ENCODE assay signal across 1 cellular context in the genomic region with DNA sequence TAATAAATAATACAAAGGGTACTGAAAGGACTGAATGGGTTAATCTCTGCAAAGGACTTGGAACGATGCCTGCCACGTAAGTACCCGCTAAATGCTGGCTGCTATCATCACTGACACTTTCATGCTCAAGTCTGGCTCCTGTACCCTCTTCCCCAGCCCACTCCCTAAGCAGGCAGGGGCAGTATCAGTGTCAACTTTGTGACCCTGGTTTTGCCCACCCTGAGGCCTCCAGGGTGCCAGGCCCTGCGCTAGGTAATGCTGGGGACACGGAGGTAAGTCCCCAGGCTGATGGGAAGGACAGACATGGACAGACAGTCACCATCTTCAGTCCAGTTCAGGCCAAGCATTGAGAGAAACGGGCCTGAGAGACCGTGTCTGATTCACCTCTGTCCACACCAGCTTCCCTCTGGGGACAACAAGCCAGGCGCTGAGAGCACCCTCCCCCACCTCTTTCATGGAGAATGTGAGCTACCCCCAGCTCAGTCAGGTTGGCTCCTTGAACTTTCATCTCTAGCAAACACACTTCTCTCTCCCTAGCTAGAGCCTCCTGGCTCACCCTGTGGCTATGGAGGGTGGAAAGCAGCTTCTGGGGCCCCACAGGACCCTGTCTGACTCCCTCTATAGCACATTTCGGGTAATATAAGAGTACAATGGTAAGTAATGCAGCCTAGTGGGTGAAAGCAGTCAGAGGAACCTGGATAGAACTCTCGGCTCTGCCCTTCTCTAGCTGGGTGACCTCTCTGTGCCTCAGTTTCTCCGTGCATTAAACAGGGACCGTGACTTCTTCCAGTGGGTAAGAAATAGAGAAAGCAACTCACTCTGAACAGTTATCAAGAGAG.
TF ChIP-seq lines count a peak whose summit lies in the region.

No MANE protein-coding gene starts in this region.

TF ChIP-seq in HepG2, 621 proteins besides CTCF, POLR2A, EP300 and RAD21 (continued from another document and continues in another):
- TF ChIP-seq, protein P1, sequence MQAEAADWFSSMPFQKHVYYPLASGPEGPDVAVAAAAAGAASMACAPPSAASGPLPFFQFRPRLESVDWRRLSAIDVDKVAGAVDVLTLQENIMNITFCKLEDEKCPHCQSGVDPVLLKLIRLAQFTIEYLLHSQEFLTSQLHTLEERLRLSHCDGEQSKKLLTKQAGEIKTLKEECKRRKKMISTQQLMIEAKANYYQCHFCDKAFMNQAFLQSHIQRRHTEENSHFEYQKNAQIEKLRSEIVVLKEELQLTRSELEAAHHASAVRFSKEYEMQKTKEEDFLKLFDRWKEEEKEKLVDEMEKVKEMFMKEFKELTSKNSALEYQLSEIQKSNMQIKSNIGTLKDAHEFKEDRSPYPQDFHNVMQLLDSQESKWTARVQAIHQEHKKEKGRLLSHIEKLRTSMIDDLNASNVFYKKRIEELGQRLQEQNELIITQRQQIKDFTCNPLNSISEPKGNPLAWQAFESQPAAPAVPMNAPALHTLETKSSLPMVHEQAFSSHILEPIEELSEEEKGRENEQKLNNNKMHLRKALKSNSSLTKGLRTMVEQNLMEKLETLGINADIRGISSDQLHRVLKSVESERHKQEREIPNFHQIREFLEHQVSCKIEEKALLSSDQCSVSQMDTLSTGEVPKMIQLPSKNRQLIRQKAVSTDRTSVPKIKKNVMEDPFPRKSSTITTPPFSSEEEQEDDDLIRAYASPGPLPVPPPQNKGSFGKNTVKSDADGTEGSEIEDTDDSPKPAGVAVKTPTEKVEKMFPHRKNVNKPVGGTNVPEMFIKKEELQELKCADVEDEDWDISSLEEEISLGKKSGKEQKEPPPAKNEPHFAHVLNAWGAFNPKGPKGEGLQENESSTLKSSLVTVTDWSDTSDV (CRISPR knock-in tag; IDR thresholded peaks at IDR 0.05) = peak; percentile 22; the same call in 1 of the 2 replicates
- no peak for TF ChIP-seq MLLT10 (CRISPR knock-in tag; IDR thresholded peaks at IDR 0.05)
- TF ChIP-seq ZNF337 (CRISPR knock-in tag; IDR thresholded peaks at IDR 0.05; ENCODE audit: borderline replicate concordance, low read depth) = no peak
- TF ChIP-seq, protein P2, sequence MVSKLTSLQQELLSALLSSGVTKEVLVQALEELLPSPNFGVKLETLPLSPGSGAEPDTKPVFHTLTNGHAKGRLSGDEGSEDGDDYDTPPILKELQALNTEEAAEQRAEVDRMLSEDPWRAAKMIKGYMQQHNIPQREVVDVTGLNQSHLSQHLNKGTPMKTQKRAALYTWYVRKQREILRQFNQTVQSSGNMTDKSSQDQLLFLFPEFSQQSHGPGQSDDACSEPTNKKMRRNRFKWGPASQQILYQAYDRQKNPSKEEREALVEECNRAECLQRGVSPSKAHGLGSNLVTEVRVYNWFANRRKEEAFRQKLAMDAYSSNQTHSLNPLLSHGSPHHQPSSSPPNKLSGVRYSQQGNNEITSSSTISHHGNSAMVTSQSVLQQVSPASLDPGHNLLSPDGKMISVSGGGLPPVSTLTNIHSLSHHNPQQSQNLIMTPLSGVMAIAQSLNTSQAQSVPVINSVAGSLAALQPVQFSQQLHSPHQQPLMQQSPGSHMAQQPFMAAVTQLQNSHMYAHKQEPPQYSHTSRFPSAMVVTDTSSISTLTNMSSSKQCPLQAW (CRISPR knock-in tag; IDR thresholded peaks at IDR 0.05) = peak; percentile 56; the same call in 1 of the 2 replicates
- peak; percentile 39; the same call in 1 of the 2 replicates for TF ChIP-seq ZSCAN31 (CRISPR knock-in tag; IDR thresholded peaks at IDR 0.05; ENCODE audit: low read depth)
- TF ChIP-seq, protein P3, sequence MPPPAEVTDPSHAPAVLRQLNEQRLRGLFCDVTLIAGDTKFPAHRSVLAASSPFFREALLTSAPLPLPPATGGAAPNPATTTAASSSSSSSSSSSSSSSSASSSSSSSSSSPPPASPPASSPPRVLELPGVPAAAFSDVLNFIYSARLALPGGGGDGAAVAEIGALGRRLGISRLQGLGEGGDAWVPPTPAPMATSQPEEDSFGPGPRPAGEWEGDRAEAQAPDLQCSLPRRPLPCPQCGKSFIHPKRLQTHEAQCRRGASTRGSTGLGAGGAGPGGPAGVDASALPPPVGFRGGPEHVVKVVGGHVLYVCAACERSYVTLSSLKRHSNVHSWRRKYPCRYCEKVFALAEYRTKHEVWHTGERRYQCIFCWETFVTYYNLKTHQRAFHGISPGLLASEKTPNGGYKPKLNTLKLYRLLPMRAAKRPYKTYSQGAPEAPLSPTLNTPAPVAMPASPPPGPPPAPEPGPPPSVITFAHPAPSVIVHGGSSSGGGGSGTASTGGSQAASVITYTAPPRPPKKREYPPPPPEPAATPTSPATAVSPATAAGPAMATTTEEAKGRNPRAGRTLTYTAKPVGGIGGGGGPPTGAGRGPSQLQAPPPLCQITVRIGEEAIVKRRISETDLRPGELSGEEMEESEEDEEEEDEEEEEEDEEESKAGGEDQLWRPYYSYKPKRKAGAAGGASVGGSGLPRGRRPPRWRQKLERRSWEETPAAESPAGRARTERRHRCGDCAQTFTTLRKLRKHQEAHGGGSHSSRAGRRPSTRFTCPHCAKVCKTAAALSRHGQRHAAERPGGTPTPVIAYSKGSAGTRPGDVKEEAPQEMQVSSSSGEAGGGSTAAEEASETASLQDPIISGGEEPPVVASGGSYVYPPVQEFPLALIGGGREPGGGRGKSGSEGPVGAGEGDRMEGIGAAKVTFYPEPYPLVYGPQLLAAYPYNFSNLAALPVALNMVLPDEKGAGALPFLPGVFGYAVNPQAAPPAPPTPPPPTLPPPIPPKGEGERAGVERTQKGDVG (CRISPR knock-in tag; IDR thresholded peaks at IDR 0.05; ENCODE audit: borderline replicate concordance) = no peak
- TF ChIP-seq ZNF629 (CRISPR knock-in tag; conservative IDR thresholded peaks at IDR 0.05) = no peak; the same call in 1 of the 2 replicates
- TF ChIP-seq, protein P4, sequence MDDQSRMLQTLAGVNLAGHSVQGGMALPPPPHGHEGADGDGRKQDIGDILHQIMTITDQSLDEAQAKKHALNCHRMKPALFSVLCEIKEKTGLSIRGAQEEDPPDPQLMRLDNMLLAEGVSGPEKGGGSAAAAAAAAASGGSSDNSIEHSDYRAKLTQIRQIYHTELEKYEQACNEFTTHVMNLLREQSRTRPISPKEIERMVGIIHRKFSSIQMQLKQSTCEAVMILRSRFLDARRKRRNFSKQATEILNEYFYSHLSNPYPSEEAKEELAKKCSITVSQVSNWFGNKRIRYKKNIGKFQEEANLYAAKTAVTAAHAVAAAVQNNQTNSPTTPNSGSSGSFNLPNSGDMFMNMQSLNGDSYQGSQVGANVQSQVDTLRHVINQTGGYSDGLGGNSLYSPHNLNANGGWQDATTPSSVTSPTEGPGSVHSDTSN (CRISPR knock-in tag; IDR thresholded peaks at IDR 0.05; ENCODE audit: borderline replicate concordance) = no peak
- TF ChIP-seq KLF15 (CRISPR knock-in tag; IDR thresholded peaks at IDR 0.05; ENCODE audit: borderline replicate concordance) = no peak
- TF ChIP-seq KAT8 (CRISPR knock-in tag; IDR thresholded peaks at IDR 0.05) = peak; percentile 52
- TF ChIP-seq, protein P5, sequence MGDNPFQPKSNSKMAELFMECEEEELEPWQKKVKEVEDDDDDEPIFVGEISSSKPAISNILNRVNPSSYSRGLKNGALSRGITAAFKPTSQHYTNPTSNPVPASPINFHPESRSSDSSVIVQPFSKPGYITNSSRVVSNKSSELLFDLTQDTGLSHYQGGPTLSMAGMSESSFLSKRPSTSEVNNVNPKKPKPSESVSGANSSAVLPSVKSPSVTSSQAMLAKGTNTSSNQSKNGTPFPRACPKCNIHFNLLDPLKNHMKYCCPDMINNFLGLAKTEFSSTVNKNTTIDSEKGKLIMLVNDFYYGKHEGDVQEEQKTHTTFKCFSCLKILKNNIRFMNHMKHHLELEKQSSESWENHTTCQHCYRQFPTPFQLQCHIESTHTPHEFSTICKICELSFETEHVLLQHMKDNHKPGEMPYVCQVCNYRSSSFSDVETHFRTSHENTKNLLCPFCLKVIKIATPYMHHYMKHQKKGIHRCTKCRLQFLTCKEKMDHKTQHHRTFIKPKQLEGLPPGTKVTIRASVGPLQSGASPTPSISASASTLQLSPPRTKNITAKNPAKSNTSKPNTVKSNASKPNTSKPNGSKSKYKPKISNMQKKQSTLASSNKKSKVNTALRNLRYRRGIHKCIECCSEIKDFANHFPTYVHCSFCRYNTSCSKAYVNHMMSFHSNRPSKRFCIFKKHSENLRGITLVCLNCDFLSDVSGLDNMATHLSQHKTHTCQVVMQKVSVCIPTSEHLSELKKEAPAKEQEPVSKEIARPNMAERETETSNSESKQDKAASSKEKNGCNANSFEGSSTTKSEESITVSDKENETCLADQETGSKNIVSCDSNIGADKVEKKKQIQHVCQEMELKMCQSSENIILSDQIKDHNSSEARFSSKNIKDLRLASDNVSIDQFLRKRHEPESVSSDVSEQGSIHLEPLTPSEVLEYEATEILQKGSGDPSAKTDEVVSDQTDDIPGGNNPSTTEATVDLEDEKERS (CRISPR knock-in tag; IDR thresholded peaks at IDR 0.05) = no peak
- TF ChIP-seq PHF21A (CRISPR knock-in tag; IDR thresholded peaks at IDR 0.05) = peak; percentile 74
- no peak for TF ChIP-seq EZH2 (conservative IDR thresholded peaks at IDR 0.05; ENCODE audit: low read depth, low read length)
- TF ChIP-seq, protein P6, sequence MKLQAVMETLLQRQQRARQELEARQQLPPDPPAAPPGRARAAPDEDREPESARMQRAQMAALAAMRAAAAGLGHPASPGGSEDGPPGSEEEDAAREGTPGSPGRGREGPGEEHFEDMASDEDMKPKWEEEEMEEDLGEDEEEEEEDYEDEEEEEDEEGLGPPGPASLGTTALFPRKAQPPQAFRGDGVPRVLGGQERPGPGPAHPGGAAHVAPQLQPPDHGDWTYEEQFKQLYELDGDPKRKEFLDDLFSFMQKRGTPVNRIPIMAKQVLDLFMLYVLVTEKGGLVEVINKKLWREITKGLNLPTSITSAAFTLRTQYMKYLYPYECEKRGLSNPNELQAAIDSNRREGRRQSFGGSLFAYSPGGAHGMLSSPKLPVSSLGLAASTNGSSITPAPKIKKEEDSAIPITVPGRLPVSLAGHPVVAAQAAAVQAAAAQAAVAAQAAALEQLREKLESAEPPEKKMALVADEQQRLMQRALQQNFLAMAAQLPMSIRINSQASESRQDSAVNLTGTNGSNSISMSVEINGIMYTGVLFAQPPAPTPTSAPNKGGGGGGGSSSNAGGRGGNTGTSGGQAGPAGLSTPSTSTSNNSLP (IDR thresholded peaks at IDR 0.05; ENCODE audit: low read depth, low read length) = no peak
- TF ChIP-seq ZNF441 (CRISPR knock-in tag; IDR thresholded peaks at IDR 0.05; ENCODE audit: borderline replicate concordance) = no peak; the same call in 1 of the 2 replicates
- no peak for TF ChIP-seq SP1 (IDR thresholded peaks at IDR 0.05)
- 0 out of 2 replicates have a peak, but pooled peaks have one; percentile 37 for TF ChIP-seq SP1 (CRISPR knock-in tag; IDR thresholded peaks at IDR 0.05)
- TF ChIP-seq, protein P7, sequence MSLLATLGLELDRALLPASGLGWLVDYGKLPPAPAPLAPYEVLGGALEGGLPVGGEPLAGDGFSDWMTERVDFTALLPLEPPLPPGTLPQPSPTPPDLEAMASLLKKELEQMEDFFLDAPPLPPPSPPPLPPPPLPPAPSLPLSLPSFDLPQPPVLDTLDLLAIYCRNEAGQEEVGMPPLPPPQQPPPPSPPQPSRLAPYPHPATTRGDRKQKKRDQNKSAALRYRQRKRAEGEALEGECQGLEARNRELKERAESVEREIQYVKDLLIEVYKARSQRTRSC (CRISPR knock-in tag; IDR thresholded peaks at IDR 0.05; ENCODE audit: low read depth) = no peak
- TF ChIP-seq ZNF672 (CRISPR knock-in tag; IDR thresholded peaks at IDR 0.05) = no peak
- no peak for TF ChIP-seq ZNF121 (CRISPR knock-in tag; IDR thresholded peaks at IDR 0.05)
- TF ChIP-seq SRY (CRISPR knock-in tag; IDR thresholded peaks at IDR 0.05) = no peak
- TF ChIP-seq, protein P8, sequence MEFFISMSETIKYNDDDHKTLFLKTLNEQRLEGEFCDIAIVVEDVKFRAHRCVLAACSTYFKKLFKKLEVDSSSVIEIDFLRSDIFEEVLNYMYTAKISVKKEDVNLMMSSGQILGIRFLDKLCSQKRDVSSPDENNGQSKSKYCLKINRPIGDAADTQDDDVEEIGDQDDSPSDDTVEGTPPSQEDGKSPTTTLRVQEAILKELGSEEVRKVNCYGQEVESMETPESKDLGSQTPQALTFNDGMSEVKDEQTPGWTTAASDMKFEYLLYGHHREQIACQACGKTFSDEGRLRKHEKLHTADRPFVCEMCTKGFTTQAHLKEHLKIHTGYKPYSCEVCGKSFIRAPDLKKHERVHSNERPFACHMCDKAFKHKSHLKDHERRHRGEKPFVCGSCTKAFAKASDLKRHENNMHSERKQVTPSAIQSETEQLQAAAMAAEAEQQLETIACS (CRISPR knock-in tag; IDR thresholded peaks at IDR 0.05) = no peak
- no peak for TF ChIP-seq HIVEP1 (CRISPR knock-in tag; IDR thresholded peaks at IDR 0.05)
- no peak for TF ChIP-seq IKZF1 (IDR thresholded peaks at IDR 0.05)
- 0 out of 2 replicates have a peak, but pooled peaks have one; percentile 62 for TF ChIP-seq KLF11 (CRISPR knock-in tag; IDR thresholded peaks at IDR 0.05)
- TF ChIP-seq, protein P9, sequence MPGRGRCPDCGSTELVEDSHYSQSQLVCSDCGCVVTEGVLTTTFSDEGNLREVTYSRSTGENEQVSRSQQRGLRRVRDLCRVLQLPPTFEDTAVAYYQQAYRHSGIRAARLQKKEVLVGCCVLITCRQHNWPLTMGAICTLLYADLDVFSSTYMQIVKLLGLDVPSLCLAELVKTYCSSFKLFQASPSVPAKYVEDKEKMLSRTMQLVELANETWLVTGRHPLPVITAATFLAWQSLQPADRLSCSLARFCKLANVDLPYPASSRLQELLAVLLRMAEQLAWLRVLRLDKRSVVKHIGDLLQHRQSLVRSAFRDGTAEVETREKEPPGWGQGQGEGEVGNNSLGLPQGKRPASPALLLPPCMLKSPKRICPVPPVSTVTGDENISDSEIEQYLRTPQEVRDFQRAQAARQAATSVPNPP (CRISPR knock-in tag; IDR thresholded peaks at IDR 0.05) = no peak
- TF ChIP-seq ZNF530 (CRISPR knock-in tag; IDR thresholded peaks at IDR 0.05; ENCODE audit: low read depth) = no peak
- TF ChIP-seq, protein P10, sequence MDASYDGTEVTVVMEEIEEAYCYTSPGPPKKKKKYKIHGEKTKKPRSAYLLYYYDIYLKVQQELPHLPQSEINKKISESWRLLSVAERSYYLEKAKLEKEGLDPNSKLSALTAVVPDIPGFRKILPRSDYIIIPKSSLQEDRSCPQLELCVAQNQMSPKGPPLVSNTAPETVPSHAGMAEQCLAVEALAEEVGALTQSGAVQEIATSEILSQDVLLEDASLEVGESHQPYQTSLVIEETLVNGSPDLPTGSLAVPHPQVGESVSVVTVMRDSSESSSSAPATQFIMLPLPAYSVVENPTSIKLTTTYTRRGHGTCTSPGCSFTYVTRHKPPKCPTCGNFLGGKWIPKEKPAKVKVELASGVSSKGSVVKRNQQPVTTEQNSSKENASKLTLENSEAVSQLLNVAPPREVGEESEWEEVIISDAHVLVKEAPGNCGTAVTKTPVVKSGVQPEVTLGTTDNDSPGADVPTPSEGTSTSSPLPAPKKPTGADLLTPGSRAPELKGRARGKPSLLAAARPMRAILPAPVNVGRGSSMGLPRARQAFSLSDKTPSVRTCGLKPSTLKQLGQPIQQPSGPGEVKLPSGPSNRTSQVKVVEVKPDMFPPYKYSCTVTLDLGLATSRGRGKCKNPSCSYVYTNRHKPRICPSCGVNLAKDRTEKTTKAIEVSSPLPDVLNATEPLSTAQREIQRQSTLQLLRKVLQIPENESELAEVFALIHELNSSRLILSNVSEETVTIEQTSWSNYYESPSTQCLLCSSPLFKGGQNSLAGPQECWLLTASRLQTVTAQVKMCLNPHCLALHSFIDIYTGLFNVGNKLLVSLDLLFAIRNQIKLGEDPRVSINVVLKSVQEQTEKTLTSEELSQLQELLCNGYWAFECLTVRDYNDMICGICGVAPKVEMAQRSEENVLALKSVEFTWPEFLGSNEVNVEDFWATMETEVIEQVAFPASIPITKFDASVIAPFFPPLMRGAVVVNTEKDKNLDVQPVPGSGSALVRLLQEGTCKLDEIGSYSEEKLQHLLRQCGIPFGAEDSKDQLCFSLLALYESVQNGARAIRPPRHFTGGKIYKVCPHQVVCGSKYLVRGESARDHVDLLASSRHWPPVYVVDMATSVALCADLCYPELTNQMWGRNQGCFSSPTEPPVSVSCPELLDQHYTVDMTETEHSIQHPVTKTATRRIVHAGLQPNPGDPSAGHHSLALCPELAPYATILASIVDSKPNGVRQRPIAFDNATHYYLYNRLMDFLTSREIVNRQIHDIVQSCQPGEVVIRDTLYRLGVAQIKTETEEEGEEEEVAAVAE (CRISPR knock-in tag; IDR thresholded peaks at IDR 0.05; ENCODE audit: borderline replicate concordance) = 0 out of 2 replicates have a peak, but pooled peaks have one; percentile 56
